In the genomic region with DNA sequence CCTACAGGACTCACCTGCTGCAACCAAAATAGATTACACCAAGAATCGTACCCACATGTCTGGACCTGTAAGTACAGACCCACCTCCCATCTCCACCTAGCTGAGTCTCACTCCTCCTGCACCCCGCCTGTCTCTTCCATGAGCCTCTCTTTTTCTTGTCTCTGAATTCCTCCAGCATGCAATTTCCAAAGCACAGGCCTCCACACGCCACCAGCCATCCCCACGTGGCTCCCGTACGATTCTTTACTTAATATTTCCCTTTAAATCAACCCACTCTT, we compare ENCODE assay signal across 10 cellular contexts. TPM values are rescaled to one million over a fixed set of nuclear protein-coding genes. Genes with fewer than 3 reads are reported as not detected.
A peak's percentile ranks its signal among the peaks of the same experiment; 100 is the strongest.
DNase-seq lines count a peak whose midpoint lies in the region; ATAC-seq and TF ChIP-seq lines count a peak whose summit lies in the region.
"Had no signal": no experiment of that assay in that cellular context is flagged by ENCODE, and none has a peak within 500 bp of the region (broad histone marks: within the 10 kb centered on the region; RNA-seq: fewer than 3 reads in every experiment).

No MANE protein-coding gene starts in this region.

- 81 to 87% methylated on average over 6 of the region's 6 CpGs for WGBS in heart right ventricle, 2 donors

- H3K9me3 ChIP-seq in heart right ventricle (no peaks in the 10 kb centered on the region), upper lobe of right lung (no peaks in the 10 kb centered on the region), HAP-1 (no peaks in the 10 kb centered on the region)

- in situ Hi-C loops in HAP-1 (cut with MboI; ENCODE audit: low sequenced_read_pairs): no loop called here

- DNase-seq in heart right ventricle (no peak), left ventricle myocardium superior (no peak), epithelial cell of esophagus (ENCODE audit: low read depth) (peak; percentile 70), nephron progenitor cell (no peak), upper lobe of right lung (no peak), NCI-H1436 (lab: John Stamatoyannopoulos, UW) (no peak), HAP-1 (ENCODE audit: low spot score in 2 of 2) (no peak), cerebellar cortex (ENCODE audit: low spot score) (no peak)
- DNase-seq: activated CD8-positive, alpha-beta memory T cell treated with anti-CD3 and anti-CD28 coated beads, Interleukin-2, amount 50 U/mL, for 48 hours; NCI-H345 had no signal

- no peak for ATAC-seq in heart right ventricle
- ATAC-seq in left ventricle myocardium superior: no peak
- no peak for ATAC-seq in upper lobe of right lung

- peaks cover 2% of the 10 kb centered on the region for H3K36me3 Mint-ChIP-seq in nephron progenitor cell (ENCODE audit: low read depth)

- H3K27ac ChIP-seq in heart right ventricle: peak overlapping the region; percentile 71 to 96 (median 87)
- peak overlapping the region; percentile 87 for H3K27ac ChIP-seq in upper lobe of right lung

- H3K4me3 ChIP-seq in heart right ventricle: no peak overlapping the region
- no peak overlapping the region for H3K4me3 ChIP-seq in epithelial cell of esophagus (ENCODE audit: low read length)
- peak overlapping the region; percentile 25 for H3K4me3 ChIP-seq in upper lobe of right lung
- H3K4me3 ChIP-seq in HAP-1: no peak overlapping the region

- peak overlapping the region; percentile 78 for H3K4me3 Mint-ChIP-seq in nephron progenitor cell

- no peaks in the 10 kb centered on the region for H3K36me3 ChIP-seq in heart right ventricle
- H3K36me3 ChIP-seq in upper lobe of right lung: no peaks in the 10 kb centered on the region
- H3K36me3 ChIP-seq in HAP-1 (replicated peaks): no peaks in the 10 kb centered on the region

- peak overlapping the region; percentile 98 for H3K27ac Mint-ChIP-seq in nephron progenitor cell

- intact Hi-C loops in heart right ventricle (cut with DNase I) (loop anchor here in 2 of 10 donors (2.0 kb wide), 2 partner anchors 19 to 33 kb away; no protein-coding TSS in a partner anchor), left ventricle myocardium superior (cut with micrococcal nuclease) (no loop called here), upper lobe of right lung (cut with DNase I) (no loop called here)

- H3K4me1 ChIP-seq in heart right ventricle (peaks cover 25 to 68% (median 57%) of the 10 kb centered on the region in 9 donors), upper lobe of right lung (peaks cover 59% of the 10 kb centered on the region), HAP-1 (no peaks in the 10 kb centered on the region)

- TF ChIP-seq CTCF in heart right ventricle (IDR thresholded peaks at IDR 0.05) (no peak), epithelial cell of esophagus (IDR thresholded peaks at IDR 0.05; ENCODE audit: insufficient read depth, low read depth, low read length, missing control alignments) (no peak), nephron progenitor cell (IDR thresholded peaks at IDR 0.05) (no peak), upper lobe of right lung (IDR thresholded peaks at IDR 0.05) (no peak)

- H3K27me3 ChIP-seq in heart right ventricle: no peaks in the 10 kb centered on the region
- no peaks in the 10 kb centered on the region for H3K27me3 ChIP-seq in upper lobe of right lung
- no peaks in the 10 kb centered on the region for H3K27me3 ChIP-seq in HAP-1 (ENCODE audit: low read depth)

- peaks cover 1% of the 10 kb centered on the region for H3K9me3 Mint-ChIP-seq in nephron progenitor cell

- H3K4me1 Mint-ChIP-seq in nephron progenitor cell: peaks cover 77% of the 10 kb centered on the region

- H3K27me3 Mint-ChIP-seq in nephron progenitor cell (ENCODE audit: low read depth, poor library complexity): peaks cover 6% of the 10 kb centered on the region

RNA-seq across cellular contexts. Expression of gene RPH3AL, which starts 1.2 kb away (rescaled TPM):
- total RNA-seq in heart right ventricle: 10 to 100 TPM in 1 of 10 donors, 1 to 10 TPM in 9; 3.6 to 11.1 (median 6.2) TPM
- 1 to 10 TPM; 4.5 to 6.4 TPM for polyA plus RNA-seq in heart right ventricle
- total RNA-seq in left ventricle myocardium superior: 3.8 TPM
- total RNA-seq in upper lobe of right lung: 33.3 TPM
